In genomic region chr14:69355955-69356321, GRCh38 we compare ENCODE assay signal across 15 cellular contexts. TPM values are rescaled to one million over a fixed set of nuclear protein-coding genes. Genes with fewer than 3 reads are reported as not detected.
DNase-seq lines count a peak whose midpoint lies in the region; ATAC-seq and TF ChIP-seq lines count a peak whose summit lies in the region.
"Had no signal": no experiment of that assay in that cellular context is flagged by ENCODE, and none has a peak within 500 bp of the region (broad histone marks: within the 10 kb centered on the region; RNA-seq: fewer than 3 reads in every experiment).

No MANE protein-coding gene starts in this region.

- H3K27ac Mint-ChIP-seq in Caco-2 (ENCODE audit: unreplicated experiment): no peak overlapping the region

- TF ChIP-seq EP300 in sigmoid colon (IDR thresholded peaks at IDR 0.05): no peak

- H3K27me3 Mint-ChIP-seq in Caco-2 (ENCODE audit: insufficient read depth, unreplicated experiment): no peaks in the 10 kb centered on the region

- TF ChIP-seq CTCF in heart left ventricle (IDR thresholded peaks at IDR 0.05) (no peak), sigmoid colon (IDR thresholded peaks at IDR 0.05) (no peak), Caco-2 (IDR thresholded peaks at IDR 0.05; ENCODE audit: insufficient read depth in 1 of 2, low read depth in 1 of 2, low read length in 1 of 2, severe bottlenecking in 1 of 2, unreplicated experiment in 1 of 2) (no peak)

- H3K27me3 ChIP-seq in adipocyte (replicated peaks; ENCODE audit: control insufficient read depth, insufficient read depth, low read length): no peaks in the 10 kb centered on the region
- H3K27me3 ChIP-seq in heart left ventricle: no peaks in the 10 kb centered on the region
- no peaks in the 10 kb centered on the region for H3K27me3 ChIP-seq in sigmoid colon
- no peaks in the 10 kb centered on the region for H3K27me3 ChIP-seq in Caco-2 (replicated peaks; ENCODE audit: control insufficient read depth, insufficient read depth, low read length)
- H3K27me3 ChIP-seq: upper lobe of left lung had no signal

- TF ChIP-seq POLR2A in heart left ventricle (IDR thresholded peaks at IDR 0.05) (no peak), sigmoid colon (IDR thresholded peaks at IDR 0.05) (no peak)

- H3K9ac ChIP-seq in adipocyte (ENCODE audit: low read length): peak overlapping the region; percentile 40

- H3K4me1 ChIP-seq in adipocyte (ENCODE audit: control insufficient read depth, insufficient read depth, low read length) (peaks cover 12% of the 10 kb centered on the region), heart left ventricle (peaks cover 0 to 23% (median 11%) of the 10 kb centered on the region in 12 donors), sigmoid colon (peaks cover 0 to 31% (median 19%) of the 10 kb centered on the region in 4 donors), Caco-2 (peaks cover 3% of the 10 kb centered on the region; the same call in 1 of the 2 replicates)
- H3K4me1 ChIP-seq: HAP-1, upper lobe of left lung had no signal

- POLR2A ChIA-PET in Caco-2 (lab: Charles Lee): no interaction called here

- whole genome bisulfite sequencing in heart left ventricle, 4 donors: 40 to 57% (median 52%) methylated on average over 3 of the region's 3 CpGs
- WGBS in sigmoid colon, 2 donors: 55 to 68% methylated on average over 3 of the region's 3 CpGs

- H3K9me3 ChIP-seq in adipocyte (ENCODE audit: control insufficient read depth, low read length) (no peaks in the 10 kb centered on the region), heart left ventricle (no peaks in the 10 kb centered on the region), sigmoid colon (no peaks in the 10 kb centered on the region), Caco-2 (no peaks in the 10 kb centered on the region)
- H3K9me3 ChIP-seq: HAP-1, upper lobe of left lung had no signal

- BruUV-seq in Caco-2 (replicated peaks; lab: Mats Ljungman, UMichigan): no TSS peak

- no peak overlapping the region for H3K4me3 Mint-ChIP-seq in Caco-2 (ENCODE audit: unreplicated experiment)
- H3K4me3 Mint-ChIP-seq: activated T-helper 1 cell treated with anti-CD3 and anti-CD28 coated beads, Interleukin-12 subunit alpha, Interleukin-12 subunit beta, Interleukin-2, Interleukin-4 antibody, amounts not matched to agents 30 ng/mL and 10 ng/mL and 1 ng/mL, durations not matched to agents 14 hours and 24 hours and 36 hours; effector memory CD8-positive, alpha-beta T cell had no signal

- no peaks in the 10 kb centered on the region for H3K36me3 ChIP-seq in adipocyte (ENCODE audit: control insufficient read depth, insufficient read depth, low read length, severe bottlenecking)
- H3K36me3 ChIP-seq in heart left ventricle: peaks cover 0 to 10% (median 3%) of the 10 kb centered on the region in 9 donors
- H3K36me3 ChIP-seq in sigmoid colon: no peaks in the 10 kb centered on the region
- no peaks in the 10 kb centered on the region for H3K36me3 ChIP-seq in Caco-2 (ENCODE audit: control insufficient read depth, insufficient read depth, low read length)
- H3K36me3 ChIP-seq: HAP-1, upper lobe of left lung had no signal

- H3K27ac ChIP-seq in heart left ventricle (peak overlapping the region in 9 of 12 donors; percentile 18 to 64 (median 46)), sigmoid colon (peak overlapping the region; percentile 59 to 82 (median 72))
- H3K27ac ChIP-seq: upper lobe of left lung had no signal

- CTCF ChIA-PET in Caco-2 (lab: Charles Lee): no interaction called here

- intact Hi-C loops in heart left ventricle (cut with DNase I) (loop anchor here in 2 of 10 donors (5.0 kb wide), 1 partner anchor 99 kb away; no protein-coding TSS in a partner anchor), sigmoid colon (cut with DNase I) (no loop called here), Caco-2 (cut with micrococcal nuclease; ENCODE audit: unreplicated experiment) (no loop called here)

- no peaks in the 10 kb centered on the region for H3K9me3 Mint-ChIP-seq in Caco-2 (ENCODE audit: unreplicated experiment)
- H3K9me3 Mint-ChIP-seq: activated T-helper 1 cell treated with anti-CD3 and anti-CD28 coated beads, Interleukin-12 subunit alpha, Interleukin-12 subunit beta, Interleukin-2, Interleukin-4 antibody, amounts not matched to agents 30 ng/mL and 10 ng/mL and 1 ng/mL, durations not matched to agents 14 hours and 24 hours and 36 hours; effector memory CD8-positive, alpha-beta T cell had no signal

- no peaks in the 10 kb centered on the region for H3K36me3 Mint-ChIP-seq in Caco-2 (ENCODE audit: insufficient read depth, unreplicated experiment)

- peak in 3 of 4 donors; percentile 52 to 80 (median 72) for ATAC-seq in heart left ventricle
- no peak for ATAC-seq in HG03520 (IDR thresholded peaks at IDR 0.05; ENCODE audit: unreplicated experiment)
- ATAC-seq: effector memory CD8-positive, alpha-beta T cell had no signal

- DNase-seq in EL (peak; percentile 66), adipocyte (ENCODE audit: low read depth) (peak; percentile 71), heart left ventricle (peak in 2 of 5 donors; percentile 59 to 61), sigmoid colon (peak; percentile 81), Caco-2 (no peak), DMS153 (lab: John Stamatoyannopoulos, UW) (no peak), SHP77 treated with DMSO at 0.1 percent for 48 hours (lab: John Stamatoyannopoulos, UW) (no peak)
- DNase-seq: COR-L47; effector memory CD8-positive, alpha-beta T cell; mammary epithelial cell; T-helper 2 cell; upper lobe of left lung had no signal

- H3K4me1 Mint-ChIP-seq in Caco-2 (ENCODE audit: low read depth, unreplicated experiment): no peaks in the 10 kb centered on the region

- H3K4me3 ChIP-seq in adipocyte (ENCODE audit: low read length) (no peak overlapping the region), heart left ventricle (no peak overlapping the region), sigmoid colon (no peak overlapping the region), Caco-2 (ENCODE audit: low read depth, low read length) (no peak overlapping the region)
- H3K4me3 ChIP-seq: HAP-1, upper lobe of left lung had no signal

RNA-seq across cellular contexts. Expression of gene ERH, which starts 42.2 kb away (rescaled TPM):
- total RNA-seq in heart left ventricle (100 to 1,000 TPM in 7 of 9 donors, 10 to 100 TPM in 2; 44.3 to 147 (median 128) TPM), sigmoid colon (100 to 1,000 TPM in 2 of 4 donors, 10 to 100 TPM in 2; 65.6 to 106 (median 87.9) TPM), Caco-2 (2022) (365 and 388 TPM in 2 replicates)
- polyA plus RNA-seq in heart left ventricle (100 to 1,000 TPM; 111 to 143 TPM), sigmoid colon (100 to 1,000 TPM; 136 to 168 (median 157) TPM)

RNA-seq across cellular contexts. Expression of gene SLC39A9, which starts 42.6 kb away (rescaled TPM):
- total RNA-seq in heart left ventricle (10 to 100 TPM; 16.9 to 37.5 (median 25.5) TPM), sigmoid colon (10 to 100 TPM; 39.0 to 47.4 (median 42.0) TPM), Caco-2 (2022) (94.2 and 96.4 TPM in 2 replicates)
- polyA plus RNA-seq in heart left ventricle (10 to 100 TPM in 1 of 2 donors, 1 to 10 TPM in 1; 7.2 to 26.9 TPM), sigmoid colon (10 to 100 TPM; 11.4 to 32.5 (median 17.6) TPM)

Comparison
In these comparisons a context has a peak if more than half of its experiments do, and no peak if none do; other contexts are left out.
1. DNase-seq: peak in EL (single experiment), adipocyte (single experiment) and sigmoid colon (single experiment); none in Caco-2 (0 of 2), DMS153 (single experiment) and SHP77 treated with DMSO at 0.1 percent for 48 hours (single experiment).